Comparison of ENCODE assay signal across 8 cellular contexts in the genomic region with DNA sequence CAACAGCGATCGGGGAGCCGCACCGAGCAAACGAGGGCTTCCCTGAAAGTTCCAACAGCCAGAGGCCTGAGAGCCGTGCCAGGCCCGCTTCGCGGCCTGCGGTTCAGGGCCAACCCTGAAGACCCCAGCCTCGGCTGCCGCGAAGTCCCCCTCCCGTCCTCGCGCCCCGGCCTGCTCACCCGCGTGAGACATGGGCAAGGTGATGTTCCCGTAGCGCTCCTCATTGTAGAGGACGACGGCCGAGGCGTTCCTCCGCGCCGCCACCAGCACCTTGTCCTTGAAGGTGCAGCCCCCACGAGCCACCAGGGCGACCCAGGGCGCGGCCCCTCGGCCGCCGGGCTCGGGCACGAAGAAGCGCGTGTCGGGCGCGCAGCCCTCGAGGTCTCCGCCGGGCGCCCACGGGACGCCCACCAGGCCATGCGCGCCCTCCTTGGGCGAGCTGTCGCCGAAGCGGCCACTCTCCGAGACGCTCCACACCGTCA. TPM values are rescaled to one million over a fixed set of nuclear protein-coding genes. Genes with fewer than 3 reads are reported as not detected.
A peak's percentile ranks its signal among the peaks of the same experiment; 100 is the strongest.
DNase-seq lines count a peak whose midpoint lies in the region; ATAC-seq, FAIRE-seq and TF ChIP-seq lines count a peak whose summit lies in the region.

No MANE protein-coding gene starts in this region.

- peak; percentile 17 for ATAC-seq in GM19023 (IDR thresholded peaks at IDR 0.05; ENCODE audit: unreplicated experiment)
- ATAC-seq in HG03354 (IDR thresholded peaks at IDR 0.05; ENCODE audit: poor library complexity, severe bottlenecking, unreplicated experiment), result peak; percentile 33
- ATAC-seq in activated B cell treated with CpG ODN at 0.5 μM for 24 hours (ENCODE audit: low read depth), result peak; percentile 10
- peak; percentile 3 for ATAC-seq in naive thymus-derived CD4-positive, alpha-beta T cell

- DNase-seq in A673 (ENCODE audit: low spot score) (peak; percentile 23), activated B cell treated with CpG ODN at 0.5 μM for 24 hours (no peak), endothelial cell of umbilical vein (ENCODE audit: low read depth, low spot score) (no peak), KG1 (lab: John Stamatoyannopoulos, UW) (no peak), HuH-7.5 (ENCODE audit: low spot score) (no peak)
- peak in 5 of 9 donors; percentile 24 to 44 (median 38) for DNase-seq in naive thymus-derived CD4-positive, alpha-beta T cell

- TF ChIP-seq CTCF in A673 (conservative IDR thresholded peaks at IDR 0.05; ENCODE audit: low read depth, low read length) (no peak), activated B cell treated with CpG ODN at 0.5 μM for 24 hours (IDR thresholded peaks at IDR 0.05) (no peak), endothelial cell of umbilical vein (IDR thresholded peaks at IDR 0.05; ENCODE audit: extremely low read depth in 1 of 2, insufficient read depth in 1 of 2, low read depth in 1 of 2, low read length in 2 of 2) (no peak)

- TF ChIP-seq POLR2A in endothelial cell of umbilical vein (IDR thresholded peaks at IDR 0.05; ENCODE audit: low read depth, low read length), result no peak

- H3K27ac Mint-ChIP-seq in activated B cell treated with CpG ODN at 0.5 μM for 24 hours, result peak overlapping the region; percentile 90
- peak overlapping the region; percentile 91 to 99 (median 98) for H3K27ac Mint-ChIP-seq in naive thymus-derived CD4-positive, alpha-beta T cell

- no peaks in the 10 kb centered on the region for H3K9me3 ChIP-seq in A673 (ENCODE audit: low read depth, low read length, poor library complexity, severe bottlenecking)
- H3K9me3 ChIP-seq in endothelial cell of umbilical vein (replicated peaks; ENCODE audit: control insufficient read depth, insufficient read depth, low read length), result no peaks in the 10 kb centered on the region
- no peaks in the 10 kb centered on the region for H3K9me3 ChIP-seq in naive thymus-derived CD4-positive, alpha-beta T cell (ENCODE audit: control insufficient read depth in 2 of 3, low read length in 3 of 3)

- peak; percentile 65 for FAIRE-seq in endothelial cell of umbilical vein (lab: Jason Lieb, UNC)

- H4K20me1 ChIP-seq in endothelial cell of umbilical vein (replicated peaks; ENCODE audit: control insufficient read depth, extremely low read depth, insufficient read depth, low read length), result peaks cover 3% of the 10 kb centered on the region

- H3K36me3 ChIP-seq in A673 (ENCODE audit: insufficient read depth, low read length, poor library complexity, severe bottlenecking) (peaks cover 3% of the 10 kb centered on the region), endothelial cell of umbilical vein (ENCODE audit: control insufficient read depth in 2 of 2, extremely low read depth in 1 of 2, insufficient read depth in 2 of 2, low read length in 2 of 2) (no peaks in the 10 kb centered on the region)
- peaks cover 0 to 5% (median 0%) of the 10 kb centered on the region in 3 experiments for H3K36me3 ChIP-seq in naive thymus-derived CD4-positive, alpha-beta T cell (ENCODE audit: control insufficient read depth in 2 of 3, insufficient read depth in 3 of 3, low read length in 3 of 3)

- BruUV-seq in A673 (replicated peaks; lab: Mats Ljungman, UMichigan) (no TSS peak), endothelial cell of umbilical vein (replicated peaks; lab: Mats Ljungman, UMichigan) (TSS peak; percentile 20)

- peak overlapping the region; percentile 74 for H2AFZ ChIP-seq in endothelial cell of umbilical vein (ENCODE audit: low read depth, low read length)

- CTCF ChIA-PET in A673 (lab: Charles Lee), result interaction anchor here (1.0 kb wide), 1 partner anchor 35 kb away, joined by 6 read pairs; no protein-coding TSS in a partner anchor
- CTCF ChIA-PET in activated B cell treated with CpG ODN at 0.5 μM for 24 hours (lab: Charles Lee), result interaction anchor here (1.4 kb wide), 1 partner anchor 34 kb away, joined by 6 read pairs; no protein-coding TSS in a partner anchor
- CTCF ChIA-PET in endothelial cell of umbilical vein (lab: Charles Lee), result interaction anchor here (0.5 to 1.7 kb wide), 7 partner anchors 9 to 544 kb away, joined by 3 to 23 read pairs (median 3); no protein-coding TSS in a partner anchor
- CTCF ChIA-PET in naive thymus-derived CD4-positive, alpha-beta T cell (lab: Charles Lee), result interaction anchor here (1.5 kb wide), 1 partner anchor 22 kb away, joined by 9 read pairs; no protein-coding TSS in a partner anchor

- H3K4me3 ChIP-seq in A673 (ENCODE audit: low read depth, low read length, poor library complexity, severe bottlenecking), result peak overlapping the region; percentile 87
- peak overlapping the region; percentile 68 to 84 (median 82) for H3K4me3 ChIP-seq in endothelial cell of umbilical vein (replicated peaks in 1 of 3; ENCODE audit: insufficient read depth in 1 of 3, low read depth in 1 of 3, low read length in 3 of 3)
- H3K4me3 ChIP-seq in naive thymus-derived CD4-positive, alpha-beta T cell (ENCODE audit: low read length), result peak overlapping the region; percentile 84

- H3K9me1 ChIP-seq in endothelial cell of umbilical vein (replicated peaks; ENCODE audit: control insufficient read depth, extremely low read depth, insufficient read depth, low read length), result no peaks in the 10 kb centered on the region

- no peaks in the 10 kb centered on the region for H3K27me3 Mint-ChIP-seq in activated B cell treated with CpG ODN at 0.5 μM for 24 hours
- no peaks in the 10 kb centered on the region for H3K27me3 Mint-ChIP-seq in naive thymus-derived CD4-positive, alpha-beta T cell

- H3K27ac ChIP-seq in A673 (ENCODE audit: low read depth, low read length, poor library complexity, severe bottlenecking) (peak overlapping the region; percentile 89), endothelial cell of umbilical vein (ENCODE audit: insufficient read depth, low read depth, low read length) (peak overlapping the region; percentile 83)
- peak overlapping the region; percentile 88 for H3K27ac ChIP-seq in naive thymus-derived CD4-positive, alpha-beta T cell (ENCODE audit: low read depth, low read length)

- peaks cover 56% of the 10 kb centered on the region for H3K79me2 ChIP-seq in endothelial cell of umbilical vein (ENCODE audit: control insufficient read depth, insufficient read depth, low read length)

- no peaks in the 10 kb centered on the region for H3K9me3 Mint-ChIP-seq in activated B cell treated with CpG ODN at 0.5 μM for 24 hours
- H3K9me3 Mint-ChIP-seq in naive thymus-derived CD4-positive, alpha-beta T cell, result no peaks in the 10 kb centered on the region

- peaks cover 15% of the 10 kb centered on the region for H3K36me3 Mint-ChIP-seq in activated B cell treated with CpG ODN at 0.5 μM for 24 hours (ENCODE audit: low read depth)
- H3K36me3 Mint-ChIP-seq in naive thymus-derived CD4-positive, alpha-beta T cell, result peaks cover 0 to 30% (median 6%) of the 10 kb centered on the region in 5 donors

- dilution Hi-C loops in endothelial cell of umbilical vein (cut with MboI; ENCODE audit: extremely low pct_ligation_motif_present, low sequenced_read_pairs), result no loop called here

- peak overlapping the region; percentile 85 for H3K4me3 Mint-ChIP-seq in activated B cell treated with CpG ODN at 0.5 μM for 24 hours
- peak overlapping the region; percentile 91 to 100 (median 98) for H3K4me3 Mint-ChIP-seq in naive thymus-derived CD4-positive, alpha-beta T cell

- intact Hi-C loops in A673 (cut with micrococcal nuclease; ENCODE audit: unreplicated experiment), result no loop called here
- intact Hi-C loops in activated B cell treated with CpG ODN at 0.5 μM for 24 hours (cut with micrococcal nuclease), result loop anchor here (1.0 to 10.0 kb wide), 9 partner anchors 93 to 1061 kb away; partner anchors contain the start of genes MAP4K4, PDCL3 and RPL31
- intact Hi-C loops in endothelial cell of umbilical vein (cut with micrococcal nuclease), result loop anchor here (1.0 to 2.0 kb wide), 5 partner anchors 13 to 79 kb away; partner anchors contain the start of genes CNOT11 and CREG2
- intact Hi-C loops in naive thymus-derived CD4-positive, alpha-beta T cell (cut with micrococcal nuclease), result loop anchor here (1.0 to 5.0 kb wide), 17 partner anchors 19 to 745 kb away; partner anchors contain the start of genes MAP4K4 (in 2 of the 2), RPL31 (in 2 of the 2), CNOT11 (in 1 of the 2) and CREG2 (in 1 of the 2)

- peak overlapping the region; percentile 94 for H3K4me2 ChIP-seq in endothelial cell of umbilical vein (ENCODE audit: insufficient read depth, low read length)

- POLR2A ChIA-PET in A673 (lab: Charles Lee; ENCODE audit: low non-redundant PET), result no interaction called here
- POLR2A ChIA-PET in activated B cell treated with CpG ODN at 0.5 μM for 24 hours (lab: Charles Lee), result interaction anchor here (0.5 to 1.9 kb wide), 10 partner anchors 9 to 745 kb away, joined by 3 to 16 read pairs (median 6); partner anchors contain the start of genes CNOT11 and PDCL3
- POLR2A ChIA-PET in endothelial cell of umbilical vein (lab: Charles Lee), result interaction anchor here (0.8 to 1.2 kb wide), 3 partner anchors 8 to 37 kb away, joined by 3 to 4 read pairs (median 3); no protein-coding TSS in a partner anchor
- POLR2A ChIA-PET in naive thymus-derived CD4-positive, alpha-beta T cell (lab: Charles Lee), result interaction anchor here (0.7 to 4.8 kb wide), 13 partner anchors 9 to 391 kb away, joined by 3 to 104 read pairs (median 4); partner anchors contain the start of gene CNOT11

- peaks cover 54% of the 10 kb centered on the region for H3K4me1 Mint-ChIP-seq in activated B cell treated with CpG ODN at 0.5 μM for 24 hours
- H3K4me1 Mint-ChIP-seq in naive thymus-derived CD4-positive, alpha-beta T cell, result peaks cover 56 to 83% (median 76%) of the 10 kb centered on the region in 7 donors

- peak overlapping the region; percentile 73 for H3K9ac ChIP-seq in endothelial cell of umbilical vein (replicated peaks; ENCODE audit: extremely low read depth, insufficient read depth, low read length)

- no peaks in the 10 kb centered on the region for H3K27me3 ChIP-seq in A673 (replicated peaks; ENCODE audit: insufficient read depth, low read depth, low read length, poor library complexity)
- H3K27me3 ChIP-seq in endothelial cell of umbilical vein (ENCODE audit: control insufficient read depth in 2 of 2, insufficient read depth in 2 of 2, low read length in 2 of 2), result no peaks in the 10 kb centered on the region
- H3K27me3 ChIP-seq in naive thymus-derived CD4-positive, alpha-beta T cell (ENCODE audit: control insufficient read depth in 2 of 2, insufficient read depth in 2 of 2, low read length in 2 of 2), result no peaks in the 10 kb centered on the region

- H3K4me1 ChIP-seq in A673 (ENCODE audit: insufficient read depth, low read length, poor library complexity, severe bottlenecking) (peaks cover 17% of the 10 kb centered on the region), endothelial cell of umbilical vein (ENCODE audit: control insufficient read depth, extremely low read depth, insufficient read depth, low read length) (peaks cover 23% of the 10 kb centered on the region)
- peaks cover 60 to 63% of the 10 kb centered on the region in 2 donors for H3K4me1 ChIP-seq in naive thymus-derived CD4-positive, alpha-beta T cell (ENCODE audit: control insufficient read depth in 2 of 2, insufficient read depth in 2 of 2, low read length in 2 of 2)

RNA-seq across cellular contexts. Expression of gene RNF149, which starts 0.5 kb away (rescaled TPM):
- total RNA-seq in A673 (2021) (26.8 and 27.1 TPM in 2 replicates), activated B cell treated with CpG ODN at 0.5 μM for 24 hours (39.6 and 48.3 TPM in 2 replicates), endothelial cell of umbilical vein (57.6 and 66.6 TPM in 2 replicates)
- polyA plus RNA-seq in endothelial cell of umbilical vein, result 28.1 and 31.3 TPM in 2 replicates
- 21.3 and 21.8 TPM in 2 replicates for polyA plus RNA-seq in endothelial cell of umbilical vein (2011; cell fraction: cytosol; rRNA removed)
- polyA plus RNA-seq in endothelial cell of umbilical vein (2011; cell fraction: nucleus; rRNA removed), result 60.8 and 88.5 TPM in 2 replicates
- 54.0 and 89.3 TPM in 2 replicates for polyA plus RNA-seq in endothelial cell of umbilical vein (2012)
- polyA minus RNA-seq in endothelial cell of umbilical vein, result 36.7 and 51.1 TPM in 2 replicates
- 26.3 TPM for polyA minus RNA-seq in endothelial cell of umbilical vein (2011; cell fraction: cytosol; rRNA and poly(A)+ RNA removed)
- 62.8 and 73.1 TPM in 2 replicates for polyA minus RNA-seq in endothelial cell of umbilical vein (2011; cell fraction: nucleus; rRNA and poly(A)+ RNA removed)
- total RNA-seq in naive thymus-derived CD4-positive, alpha-beta T cell, result 100 to 1,000 TPM in 4 of 5 experiments, 10 to 100 TPM in 1; 88.9 to 159 (median 114) TPM
- 10 to 100 TPM; 45.2 to 52.6 TPM for polyA plus RNA-seq in naive thymus-derived CD4-positive, alpha-beta T cell

RNA-seq across cellular contexts. Expression of gene CNOT11, which starts 55.3 kb away (rescaled TPM):
- total RNA-seq in A673 (2021) (51.7 and 53.7 TPM in 2 replicates), activated B cell treated with CpG ODN at 0.5 μM for 24 hours (50.8 and 59.7 TPM in 2 replicates), endothelial cell of umbilical vein (44.3 and 47.7 TPM in 2 replicates)
- 34.6 and 40.5 TPM in 2 replicates for polyA plus RNA-seq in endothelial cell of umbilical vein
- 56.4 and 57.3 TPM in 2 replicates for polyA plus RNA-seq in endothelial cell of umbilical vein (2011; cell fraction: cytosol; rRNA removed)
- polyA plus RNA-seq in endothelial cell of umbilical vein (2011; cell fraction: nucleus; rRNA removed), result 83.5 and 83.9 TPM in 2 replicates
- polyA plus RNA-seq in endothelial cell of umbilical vein (2012), result 38.0 and 47.8 TPM in 2 replicates
- 54.1 and 55.4 TPM in 2 replicates for polyA minus RNA-seq in endothelial cell of umbilical vein
- 30.9 TPM for polyA minus RNA-seq in endothelial cell of umbilical vein (2011; cell fraction: cytosol; rRNA and poly(A)+ RNA removed)
- 18.5 and 32.4 TPM in 2 replicates for polyA minus RNA-seq in endothelial cell of umbilical vein (2011; cell fraction: nucleus; rRNA and poly(A)+ RNA removed)
- total RNA-seq in naive thymus-derived CD4-positive, alpha-beta T cell, result 10 to 100 TPM; 49.0 to 65.7 (median 54.3) TPM
- 10 to 100 TPM; 60.4 to 64.0 TPM for polyA plus RNA-seq in naive thymus-derived CD4-positive, alpha-beta T cell

Comparison
In these comparisons a context has a peak if more than half of its experiments do, and no peak if none do; other contexts are left out.
1. DNase-seq: peak in A673 (single experiment) and naive thymus-derived CD4-positive, alpha-beta T cell (5 of 9); none in activated B cell treated with CpG ODN at 0.5 μM for 24 hours (single experiment), endothelial cell of umbilical vein (single experiment), KG1 (single experiment) and HuH-7.5 (single experiment).
2. Peak in every context shown above with its lines, with median percentiles within 50 percentile points of each other: H3K27ac ChIP-seq, H3K4me3 ChIP-seq and ATAC-seq.